Comparison of ENCODE assay signal across 9 cellular contexts in the genomic region with DNA sequence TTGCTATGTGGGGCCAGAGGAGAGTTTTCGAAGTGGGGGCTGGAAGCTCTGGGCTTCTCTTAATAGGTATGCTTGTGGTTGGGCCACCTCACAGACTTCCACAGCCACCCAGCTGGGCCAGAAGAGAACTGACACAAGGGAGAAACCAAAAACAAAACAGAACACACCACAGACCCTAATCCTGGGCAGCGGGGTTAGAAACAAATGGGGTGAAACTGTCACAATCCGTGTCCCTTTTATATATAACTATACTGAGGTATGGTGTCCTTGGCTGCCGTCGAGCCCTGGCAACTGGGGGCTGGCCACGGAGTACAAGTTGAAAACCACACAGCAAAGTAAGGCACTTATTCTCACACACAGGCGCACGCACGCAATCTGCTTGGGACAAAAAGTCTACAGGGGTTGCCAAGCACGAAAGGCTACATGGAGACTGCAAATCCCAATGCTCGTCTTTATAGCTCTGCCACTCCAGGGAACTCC.
A peak's percentile ranks its signal among the peaks of the same experiment; 100 is the strongest.
DNase-seq lines count a peak whose midpoint lies in the region; ATAC-seq and TF ChIP-seq lines count a peak whose summit lies in the region.
"Had no signal": no experiment of that assay in that cellular context is flagged by ENCODE, and none has a peak within 500 bp of the region (broad histone marks: within the 10 kb centered on the region; RNA-seq: fewer than 3 reads in every experiment).

No MANE protein-coding gene starts in this region.

- TF ChIP-seq POLR2A in gastroesophageal sphincter (IDR thresholded peaks at IDR 0.05) (no peak), esophagus squamous epithelium (IDR thresholded peaks at IDR 0.05) (no peak)

- H4K20me1 ChIP-seq in BLaER1 treated with 17β-estradiol and CSF1 and Interleukin-3, amounts not matched to agents 10 nM and 100 nM = peaks cover 0 to 21% (median 0%) of the 10 kb centered on the region in 11 experiments; a peak in 2 of 22 replicates

- H3K4me2 ChIP-seq in BLaER1 treated with 17β-estradiol and CSF1 and Interleukin-3, amounts not matched to agents 10 nM and 100 nM = peak overlapping the region; percentile 74 to 91 (median 86)

- whole genome bisulfite sequencing in gastroesophageal sphincter (ENCODE audit: low coverage in 1 of 2), 2 donors = 92 to 100% methylated on average over 2 to 10 of the region's 11 CpGs
- WGBS in esophagus squamous epithelium, 2 donors = 69 to 88% methylated on average over 9 to 10 of the region's 11 CpGs

- peak; percentile 41 for ATAC-seq in HG03342 (IDR thresholded peaks at IDR 0.05; ENCODE audit: unreplicated experiment)
- ATAC-seq in gastroesophageal sphincter = no peak

- intact Hi-C loops in esophagus squamous epithelium (cut with DNase I) = no loop called here

- peak overlapping the region in 10 of 11 experiments; percentile 35 to 94 (median 64); a peak in 19 of 22 replicates for H3K27ac ChIP-seq in BLaER1 treated with 17β-estradiol and CSF1 and Interleukin-3, amounts not matched to agents 10 nM and 100 nM
- peak overlapping the region in 3 of 4 donors; percentile 31 to 48 (median 42) for H3K27ac ChIP-seq in gastroesophageal sphincter
- H3K27ac ChIP-seq in esophagus squamous epithelium = peak overlapping the region in 1 of 4 donors; percentile 60

- peak overlapping the region in 10 of 11 experiments; percentile 1 to 81 (median 50); a peak in 16 of 22 replicates for H3K9ac ChIP-seq in BLaER1 treated with 17β-estradiol and CSF1 and Interleukin-3, amounts not matched to agents 10 nM and 100 nM

- TF ChIP-seq EP300 in gastroesophageal sphincter (IDR thresholded peaks at IDR 0.05) = no peak

- peak; percentile 58 for DNase-seq in GM20000 (ENCODE audit: low spot score)
- no peak for DNase-seq in HuH-7 (ENCODE audit: low spot score)
- DNase-seq in amniotic stem cell (lab: John Stamatoyannopoulos, UW) = no peak
- DNase-seq in esophagus squamous epithelium (lab: John Stamatoyannopoulos, UW) = no peak
- DNase-seq in DMS79 (lab: John Stamatoyannopoulos, UW) = no peak
- DNase-seq: CD4-positive, CD25-positive, alpha-beta regulatory T cell had no signal

- TF ChIP-seq CTCF in GM20000 (IDR thresholded peaks at IDR 0.05; ENCODE audit: extremely low read depth, missing control alignments) (no peak), gastroesophageal sphincter (IDR thresholded peaks at IDR 0.05) (no peak), esophagus squamous epithelium (IDR thresholded peaks at IDR 0.05) (no peak)

- H3K4me1 ChIP-seq in BLaER1 treated with 17β-estradiol and CSF1 and Interleukin-3, amounts not matched to agents 10 nM and 100 nM = peaks cover 81 to 97% (median 93%) of the 10 kb centered on the region in 10 experiments
- H3K4me1 ChIP-seq in gastroesophageal sphincter (peaks cover 0 to 44% (median 4%) of the 10 kb centered on the region in 3 donors), esophagus squamous epithelium (peaks cover 7 to 37% (median 19%) of the 10 kb centered on the region in 3 donors)

- H3K36me3 ChIP-seq in BLaER1 treated with 17β-estradiol and CSF1 and Interleukin-3, amounts not matched to agents 10 nM and 100 nM = peaks cover 7 to 45% (median 22%) of the 10 kb centered on the region in 11 experiments; a peak in 20 of 22 replicates
- H3K36me3 ChIP-seq in gastroesophageal sphincter = peaks cover 0 to 21% of the 10 kb centered on the region in 2 donors
- H3K36me3 ChIP-seq in esophagus squamous epithelium = peaks cover 0 to 18% (median 0%) of the 10 kb centered on the region in 3 donors

- peaks cover 0 to 10% (median 7%) of the 10 kb centered on the region in 11 experiments; a peak in 13 of 22 replicates for H3K9me3 ChIP-seq in BLaER1 treated with 17β-estradiol and CSF1 and Interleukin-3, amounts not matched to agents 10 nM and 100 nM (replicated peaks in 1 of 11)
- H3K9me3 ChIP-seq in gastroesophageal sphincter (no peaks in the 10 kb centered on the region), esophagus squamous epithelium (no peaks in the 10 kb centered on the region)

- H3K27me3 ChIP-seq in BLaER1 treated with 17β-estradiol and CSF1 and Interleukin-3, amounts not matched to agents 10 nM and 100 nM = no peaks in the 10 kb centered on the region
- no peaks in the 10 kb centered on the region for H3K27me3 ChIP-seq in gastroesophageal sphincter
- H3K27me3 ChIP-seq in esophagus squamous epithelium = peaks cover 0 to 39% (median 0%) of the 10 kb centered on the region in 4 donors

- H3K4me3 ChIP-seq in BLaER1 treated with 17β-estradiol and CSF1 and Interleukin-3, amounts not matched to agents 10 nM and 100 nM = peak overlapping the region in 4 of 10 experiments; percentile 15 to 30 (median 27); a peak in 8 of 20 replicates
- H3K4me3 ChIP-seq in gastroesophageal sphincter (no peak overlapping the region), esophagus squamous epithelium (no peak overlapping the region)
